In the genomic region with DNA sequence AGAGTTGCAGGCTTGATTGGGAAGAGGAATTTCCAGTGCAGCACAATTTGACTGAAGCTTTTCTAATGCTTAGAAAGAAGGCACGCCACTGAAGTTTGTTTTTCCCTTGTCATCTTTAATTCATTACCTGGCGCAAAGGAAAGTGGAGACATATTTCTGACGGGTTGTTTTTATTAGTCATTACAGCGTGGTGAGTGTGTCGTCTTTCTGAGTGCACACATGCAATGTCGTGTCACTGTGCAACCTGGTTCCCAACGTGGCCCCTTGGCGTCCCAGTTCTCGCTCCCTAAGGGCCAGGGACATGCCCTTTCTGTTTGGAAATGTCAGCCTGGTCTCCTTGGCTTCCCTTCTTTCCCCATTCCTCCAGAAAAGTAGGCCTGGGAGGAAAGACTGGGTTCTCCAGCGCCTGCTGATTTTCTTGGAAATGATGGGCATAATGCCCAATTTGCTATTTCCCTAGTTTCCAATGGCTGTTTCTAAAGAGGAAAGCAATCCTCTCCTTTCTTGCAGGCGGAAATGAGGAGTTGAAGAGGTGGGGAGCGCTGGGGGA, we compare ENCODE assay signal across 26 cellular contexts.
DNase-seq lines count a peak whose midpoint lies in the region; ATAC-seq and TF ChIP-seq lines count a peak whose summit lies in the region.
"Had no signal": no experiment of that assay in that cellular context is flagged by ENCODE, and none has a peak within 500 bp of the region (broad histone marks: within the 10 kb centered on the region; RNA-seq: fewer than 3 reads in every experiment).

No MANE protein-coding gene starts in this region.

- no peaks in the 10 kb centered on the region for H3K4me1 Mint-ChIP-seq in chondrocyte (ENCODE audit: low read depth)
- H3K4me1 Mint-ChIP-seq: activated naive CD8-positive, alpha-beta T cell treated with anti-CD3 and anti-CD28 coated beads, Interleukin-2, amount 10 ng/mL, durations not matched to agents 7 days and 5 days; CD14-positive monocyte; stimulated activated naive B cell treated with anti-CD40 and anti-IgM and Interleukin-4, amounts not matched to agents 10 μg/mL and 1 μg/mL and 100 μg/mL, for 72 hours had no signal

- H3K4me1 ChIP-seq in foreskin keratinocyte (no peaks in the 10 kb centered on the region), neuronal stem cell (ENCODE audit: control insufficient read depth in 2 of 2, insufficient read depth in 1 of 2, low read depth in 1 of 2, low read length in 2 of 2) (peaks cover 15 to 17% of the 10 kb centered on the region in 2 donors), suprapubic skin (peaks cover 25% of the 10 kb centered on the region), upper lobe of right lung (no peaks in the 10 kb centered on the region)

- H3K4me3 ChIP-seq in neuronal stem cell (ENCODE audit: low read length in 2 of 2): no peak overlapping the region
- peak overlapping the region; percentile 22 for H3K4me3 ChIP-seq in suprapubic skin
- no peak overlapping the region for H3K4me3 ChIP-seq in upper lobe of right lung
- H3K4me3 ChIP-seq: right atrium auricular region had no signal

- WGBS in neuronal stem cell (ENCODE audit: extremely low coverage in 2 of 2, insufficient read length in 2 of 2, insufficient replicate concordance in 1 of 2), 2 donors: no CpG with 5 or more reads among the region's 12 CpGs
- 42% methylated on average over 12 of the region's 12 CpGs for WGBS in suprapubic skin

- peak overlapping the region; percentile 7 for H2BK5ac ChIP-seq in neuronal stem cell (ENCODE audit: low read length)

- H3K9me3 ChIP-seq in neuronal stem cell (replicated peaks in 1 of 2; ENCODE audit: control insufficient read depth in 2 of 2, insufficient read depth in 1 of 2, low read depth in 1 of 2, low read length in 2 of 2) (peaks cover 12 to 24% of the 10 kb centered on the region in 2 donors), suprapubic skin (peaks cover 26% of the 10 kb centered on the region), upper lobe of right lung (peaks cover 7% of the 10 kb centered on the region)

- H3K36me3 Mint-ChIP-seq in chondrocyte (ENCODE audit: low read depth): peaks cover 9% of the 10 kb centered on the region
- H3K36me3 Mint-ChIP-seq: activated naive CD8-positive, alpha-beta T cell treated with anti-CD3 and anti-CD28 coated beads, Interleukin-2, amount 10 ng/mL, durations not matched to agents 7 days and 5 days; CD14-positive monocyte had no signal

- no peak overlapping the region for H3K9ac ChIP-seq in neuronal stem cell (ENCODE audit: low read depth, low read length, poor library complexity)
- H3K9ac ChIP-seq: SK-N-SH had no signal

- DNase-seq in RKO (ENCODE audit: low spot score) (peak; percentile 12), foreskin keratinocyte (peak in 1 of 2 donors; percentile 36), neuronal stem cell (ENCODE audit: low spot score) (no peak), suprapubic skin (ENCODE audit: low spot score in 2 of 2) (no peak), chondrocyte (ENCODE audit: low spot score) (no peak), upper lobe of right lung (no peak)
- DNase-seq: activated CD4-positive, alpha-beta T cell treated with anti-CD3 and anti-CD28 coated beads for 4 hours; activated CD8-positive, alpha-beta memory T cell treated with anti-CD3 and anti-CD28 coated beads for 24 hours; activated gamma-delta T cell; activated naive CD8-positive, alpha-beta T cell treated with anti-CD3 and anti-CD28 coated beads, Interleukin-2, amount 10 ng/mL, durations not matched to agents 7 days and 5 days; activated T-cell treated with anti-CD3 and anti-CD28 coated beads, Interleukin-2, amount 50 U/mL, for 1 hour; DMS79; GDM1; glutamatergic neuron; Karpas-422; NCI-H1436; NCI-H82; occipital lobe; SK-N-SH; stimulated activated CD4-positive, alpha-beta T cell treated with anti-CD3 and anti-CD28 coated beads, Interleukin-4, amount 100 ng/mL, for 4 hours; stimulated activated naive B cell treated with anti-CD40 and anti-IgM and Interleukin-4, amounts not matched to agents 10 μg/mL and 1 μg/mL and 100 μg/mL, for 72 hours had no signal

- H3K4me3 Mint-ChIP-seq in chondrocyte (ENCODE audit: unreplicated experiment): no peak overlapping the region
- H3K4me3 Mint-ChIP-seq: activated naive CD8-positive, alpha-beta T cell treated with anti-CD3 and anti-CD28 coated beads, Interleukin-2, amount 10 ng/mL, durations not matched to agents 7 days and 5 days; CD14-positive monocyte; stimulated activated naive B cell treated with anti-CD40 and anti-IgM and Interleukin-4, amounts not matched to agents 10 μg/mL and 1 μg/mL and 100 μg/mL, for 72 hours; T-helper 1 cell treated with Interleukin-12 subunit alpha and Interleukin-12 subunit beta and Interleukin-4 antibody, amounts not matched to agents 30 μg/mL and 1 μg/mL, for 36 hours had no signal

- no peak overlapping the region for H3K4me2 ChIP-seq in neuronal stem cell (ENCODE audit: insufficient read depth, low read length, poor library complexity, severe bottlenecking)
- H3K4me2 ChIP-seq: SK-N-SH had no signal

- no peak overlapping the region for H3K4ac ChIP-seq in neuronal stem cell (ENCODE audit: low read length)

- H3K27me3 Mint-ChIP-seq in chondrocyte (ENCODE audit: low read depth): no peaks in the 10 kb centered on the region

- no peak for TF ChIP-seq POLR2A in suprapubic skin (IDR thresholded peaks at IDR 0.05)

- no peak overlapping the region for H4K8ac ChIP-seq in neuronal stem cell (ENCODE audit: low read depth, low read length)

- H3K36me3 ChIP-seq in neuronal stem cell (replicated peaks in 1 of 2; ENCODE audit: control insufficient read depth in 2 of 2, insufficient read depth in 2 of 2, low read length in 2 of 2) (no peaks in the 10 kb centered on the region), suprapubic skin (no peaks in the 10 kb centered on the region), upper lobe of right lung (no peaks in the 10 kb centered on the region)
- H3K36me3 ChIP-seq: right atrium auricular region had no signal

- TF ChIP-seq EP300 in suprapubic skin (IDR thresholded peaks at IDR 0.05): no peak

- no peak overlapping the region for H2BK12ac ChIP-seq in neuronal stem cell (ENCODE audit: low read length)

- no peak overlapping the region for H3K23ac ChIP-seq in neuronal stem cell (ENCODE audit: low read depth, low read length, poor library complexity)

- peak overlapping the region; percentile 58 for H2AK5ac ChIP-seq in neuronal stem cell (ENCODE audit: low read depth, low read length)

- TF ChIP-seq CTCF in foreskin keratinocyte (conservative IDR thresholded peaks at IDR 0.05) (no peak), suprapubic skin (IDR thresholded peaks at IDR 0.05) (no peak), chondrocyte (IDR thresholded peaks at IDR 0.05) (no peak), upper lobe of right lung (IDR thresholded peaks at IDR 0.05) (no peak)

- intact Hi-C loops in upper lobe of right lung (cut with DNase I): no loop called here

- H3K27me3 ChIP-seq in foreskin keratinocyte (no peaks in the 10 kb centered on the region), neuronal stem cell (ENCODE audit: control insufficient read depth in 3 of 3, insufficient read depth in 3 of 3, low read depth in 1 of 3, low read length in 3 of 3) (no peaks in the 10 kb centered on the region), suprapubic skin (no peaks in the 10 kb centered on the region), upper lobe of right lung (no peaks in the 10 kb centered on the region)
- H3K27me3 ChIP-seq: right atrium auricular region had no signal

- H3K27ac Mint-ChIP-seq in chondrocyte (ENCODE audit: unreplicated experiment): no peak overlapping the region
- H3K27ac Mint-ChIP-seq: activated naive CD8-positive, alpha-beta T cell treated with anti-CD3 and anti-CD28 coated beads, Interleukin-2, amount 10 ng/mL, durations not matched to agents 7 days and 5 days; CD14-positive monocyte; stimulated activated naive B cell treated with anti-CD40 and anti-IgM and Interleukin-4, amounts not matched to agents 10 μg/mL and 1 μg/mL and 100 μg/mL, for 72 hours; T-helper 1 cell treated with Interleukin-12 subunit alpha and Interleukin-12 subunit beta and Interleukin-4 antibody, amounts not matched to agents 30 μg/mL and 1 μg/mL, for 36 hours had no signal

- no peak overlapping the region for H2BK15ac ChIP-seq in neuronal stem cell (ENCODE audit: low read length)

- peaks cover 28% of the 10 kb centered on the region for H3K9me3 Mint-ChIP-seq in chondrocyte (ENCODE audit: low read depth)

- no peaks in the 10 kb centered on the region for H3K79me1 ChIP-seq in neuronal stem cell (ENCODE audit: low read depth, low read length)

- H3K14ac ChIP-seq in neuronal stem cell (ENCODE audit: low read length): no peak overlapping the region

- H2BK120ac ChIP-seq in neuronal stem cell (ENCODE audit: low read depth, low read length): no peak overlapping the region

- H2AFZ ChIP-seq in neuronal stem cell (ENCODE audit: low read length): peak overlapping the region; percentile 86

- no peak overlapping the region for H4K91ac ChIP-seq in neuronal stem cell (ENCODE audit: low read depth, low read length, poor library complexity)

- ATAC-seq in foreskin keratinocyte (peak; percentile 69), GM21367 (IDR thresholded peaks at IDR 0.05; ENCODE audit: unreplicated experiment) (no peak), HG02759 (IDR thresholded peaks at IDR 0.05; ENCODE audit: unreplicated experiment) (no peak), upper lobe of right lung (no peak)
- ATAC-seq: stimulated activated naive B cell treated with anti-CD40 and anti-IgM and Interleukin-4, amounts not matched to agents 10 μg/mL and 1 μg/mL and 100 μg/mL, for 72 hours had no signal

- no peak overlapping the region for H3K18ac ChIP-seq in neuronal stem cell (ENCODE audit: low read length)

- no peak overlapping the region for H3K27ac ChIP-seq in foreskin keratinocyte
- H3K27ac ChIP-seq in neuronal stem cell (replicated peaks; ENCODE audit: low read length): no peak overlapping the region
- H3K27ac ChIP-seq in suprapubic skin: peak overlapping the region; percentile 83
- H3K27ac ChIP-seq in upper lobe of right lung: no peak overlapping the region
- H3K27ac ChIP-seq: right atrium auricular region had no signal
